Comparison of ENCODE assay signal across 27 cellular contexts in the genomic region with DNA sequence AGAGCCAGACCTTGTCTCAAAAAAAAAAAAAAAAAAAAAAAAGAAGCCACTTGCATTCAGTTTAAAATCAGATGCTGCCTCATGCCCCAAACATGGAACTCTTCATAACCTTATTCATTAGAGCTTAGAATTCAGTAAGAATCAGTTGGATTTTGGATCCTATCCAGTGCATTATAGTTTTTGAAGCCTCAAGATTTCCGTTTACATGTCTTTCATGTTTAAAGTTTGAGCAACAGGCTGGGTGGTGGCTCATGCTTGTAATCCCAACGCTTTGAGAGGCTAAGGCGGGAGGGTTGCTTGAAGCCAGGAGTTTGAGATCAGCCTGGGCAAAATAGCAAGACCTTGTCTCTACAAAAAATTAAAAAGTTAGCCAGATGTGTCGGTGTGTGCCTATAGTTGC.
"Had no signal": no experiment of that assay in that cellular context is flagged by ENCODE, and none has a peak within 500 bp of the region (broad histone marks: within the 10 kb centered on the region; RNA-seq: fewer than 3 reads in every experiment).

No MANE protein-coding gene starts in this region.

- H3K27ac ChIP-seq: breast epithelium, colonic mucosa, epithelial cell of prostate, heart left ventricle, neutrophil, ovary, psoas muscle, right atrium auricular region, spleen, tibial artery had no signal

- H3K36me3 ChIP-seq: breast epithelium, colonic mucosa, ovary, right atrium auricular region had no signal

- H3K4me3 Mint-ChIP-seq: activated naive CD8-positive, alpha-beta T cell treated with anti-CD3 and anti-CD28 coated beads for 36 hours; activated T-cell treated with anti-CD3 and anti-CD28 coated beads, Interleukin-2, amount 50 U/mL, for 4 hours; central memory CD8-positive, alpha-beta T cell; endodermal cell; memory B cell; natural killer cell treated with Interleukin-12 subunit alpha and Interleukin-12 subunit beta and Interleukin-15 and Interleukin-18, amount 100 ng/mL, for 72 hours; T-helper 17 cell had no signal

- H3K36me3 Mint-ChIP-seq: activated naive CD8-positive, alpha-beta T cell treated with anti-CD3 and anti-CD28 coated beads for 36 hours; natural killer cell treated with Interleukin-12 subunit alpha and Interleukin-12 subunit beta and Interleukin-15 and Interleukin-18, amount 100 ng/mL, for 72 hours had no signal

- H3K27ac Mint-ChIP-seq: activated naive CD8-positive, alpha-beta T cell treated with anti-CD3 and anti-CD28 coated beads for 36 hours; activated T-helper 2 cell treated with anti-CD3 and anti-CD28 coated beads, Interferon-gamma antibody, Interleukin-2, Interleukin-4, amounts not matched to agents 10 μg/mL and 5 μg/mL and 100 μg/mL, durations not matched to agents 14 hours and 24 hours and 36 hours; endodermal cell; memory B cell; T-helper 17 cell had no signal

- H3K27me3 ChIP-seq: breast epithelium, colonic mucosa, heart left ventricle, neutrophil, ovary, right atrium auricular region, spleen, tibial artery had no signal

- H3K27me3 Mint-ChIP-seq: activated naive CD8-positive, alpha-beta T cell treated with anti-CD3 and anti-CD28 coated beads for 36 hours; central memory CD8-positive, alpha-beta T cell; memory B cell; natural killer cell treated with Interleukin-12 subunit alpha and Interleukin-12 subunit beta and Interleukin-15 and Interleukin-18, amount 100 ng/mL, for 72 hours; T-helper 17 cell had no signal

- H3K4me1 Mint-ChIP-seq: activated naive CD8-positive, alpha-beta T cell treated with anti-CD3 and anti-CD28 coated beads for 36 hours; central memory CD8-positive, alpha-beta T cell; memory B cell had no signal

- ATAC-seq: activated T-cell treated with anti-CD3 and anti-CD28 coated beads, Interleukin-2, amount 50 U/mL, for 4 hours; heart left ventricle; left cardiac atrium; natural killer cell treated with Interleukin-12 subunit alpha and Interleukin-12 subunit beta and Interleukin-15 and Interleukin-18, amount 100 ng/mL, for 72 hours; psoas muscle; T-helper 17 cell had no signal

- DNase-seq: activated CD4-positive, alpha-beta T cell treated with anti-CD3 and anti-CD28 coated beads for 4 hours; activated CD4-positive, alpha-beta T cell treated with anti-CD3 and anti-CD28 coated beads, Interleukin-2, amount 50 U/mL, for 48 hours; activated CD4-positive, CD25-positive, alpha-beta regulatory T cell; activated CD8-positive, alpha-beta memory T cell treated with anti-CD3 and anti-CD28 coated beads, Interleukin-2, amount 50 U/mL, for 48 hours; activated naive CD4-positive, alpha-beta T cell treated with Interleukin-2 at 50 U/mL for 16 hours; activated naive CD8-positive, alpha-beta T cell treated with anti-CD3 and anti-CD28 coated beads for 36 hours; activated T-cell treated with anti-CD3 and anti-CD28 coated beads, Interleukin-2, amount 50 U/mL, for 4 hours; colonic mucosa; endodermal cell; heart left ventricle; islet precursor cell; left cardiac atrium; ovary; psoas muscle; spleen; stimulated activated CD4-positive, alpha-beta T cell treated with anti-CD3 and anti-CD28 coated beads, Interleukin-4, amount 100 ng/mL, for 1 hour; stimulated activated naive CD4-positive, alpha-beta T cell treated with Interleukin-2 at 50 U/mL for 16 hours; T-helper 17 cell; tibial artery had no signal

- H3K9me3 ChIP-seq: breast epithelium, colonic mucosa, heart left ventricle, neutrophil, ovary, psoas muscle, right atrium auricular region, spleen, tibial artery had no signal

- H3K9me3 Mint-ChIP-seq: activated naive CD8-positive, alpha-beta T cell treated with anti-CD3 and anti-CD28 coated beads for 36 hours; activated T-cell treated with anti-CD3 and anti-CD28 coated beads, Interleukin-2, amount 50 U/mL, for 4 hours; activated T-helper 2 cell treated with anti-CD3 and anti-CD28 coated beads, Interferon-gamma antibody, Interleukin-2, Interleukin-4, amounts not matched to agents 10 μg/mL and 5 μg/mL and 100 μg/mL, durations not matched to agents 14 hours and 24 hours and 36 hours; central memory CD8-positive, alpha-beta T cell; endodermal cell; memory B cell; natural killer cell treated with Interleukin-12 subunit alpha and Interleukin-12 subunit beta and Interleukin-15 and Interleukin-18, amount 100 ng/mL, for 72 hours had no signal

- H3K4me1 ChIP-seq: breast epithelium, colonic mucosa had no signal

- H3K4me3 ChIP-seq: breast epithelium, colonic mucosa, heart left ventricle, ovary, psoas muscle, right atrium auricular region, spleen, tibial artery had no signal
